9 cellular contexts compared by ENCODE assay signal in genomic region chr1:47434051-47434842, GRCh38. TPM values are rescaled to one million over a fixed set of nuclear protein-coding genes. Genes with fewer than 3 reads are reported as not detected.
DNase-seq lines count a peak whose midpoint lies in the region; ATAC-seq and TF ChIP-seq lines count a peak whose summit lies in the region.
"Had no signal": no experiment of that assay in that cellular context is flagged by ENCODE, and none has a peak within 500 bp of the region (broad histone marks: within the 10 kb centered on the region; RNA-seq: fewer than 3 reads in every experiment).

No MANE protein-coding gene starts in this region.

- H3K36me3 Mint-ChIP-seq in endothelial cell (ENCODE audit: low read depth, unreplicated experiment) = no peaks in the 10 kb centered on the region
- peaks cover 0 to 4% (median 0%) of the 10 kb centered on the region in 3 donors for H3K36me3 Mint-ChIP-seq in naive thymus-derived CD8-positive, alpha-beta T cell

- H3K4me3 ChIP-seq in AG09309 (ENCODE audit: control insufficient read depth, low read depth, low read length) = peak overlapping the region; percentile 10

- in situ Hi-C loops in ACHN (cut with HindIII; ENCODE audit: low pct_ligation_motif_present, low pct_unique_long_range_greater_than_20kb, low sequenced_read_pairs) = no loop called here

- ATAC-seq in naive thymus-derived CD8-positive, alpha-beta T cell = no peak
- no peak for ATAC-seq in GM21526 (IDR thresholded peaks at IDR 0.05; ENCODE audit: low FRiP score, unreplicated experiment)

- POLR2A ChIA-PET in naive thymus-derived CD8-positive, alpha-beta T cell (lab: Charles Lee) = no interaction called here

- no peaks in the 10 kb centered on the region for H3K9me3 Mint-ChIP-seq in endothelial cell (ENCODE audit: unreplicated experiment)
- no peaks in the 10 kb centered on the region for H3K9me3 Mint-ChIP-seq in naive thymus-derived CD8-positive, alpha-beta T cell

- TF ChIP-seq CTCF in AG09309 (IDR thresholded peaks at IDR 0.05; ENCODE audit: control insufficient read depth, insufficient read depth, low read depth, low read length, missing control alignments) = no peak
- no peak for TF ChIP-seq CTCF in endothelial cell (IDR thresholded peaks at IDR 0.05; ENCODE audit: unreplicated experiment)

- H3K27me3 Mint-ChIP-seq in endothelial cell (ENCODE audit: unreplicated experiment) = peaks cover 25% of the 10 kb centered on the region
- peaks cover 17 to 51% (median 31%) of the 10 kb centered on the region in 5 donors for H3K27me3 Mint-ChIP-seq in naive thymus-derived CD8-positive, alpha-beta T cell

- peak overlapping the region; percentile 31 for H3K27ac Mint-ChIP-seq in endothelial cell (ENCODE audit: unreplicated experiment)
- peak overlapping the region in 1 of 10 donors; percentile 22 for H3K27ac Mint-ChIP-seq in naive thymus-derived CD8-positive, alpha-beta T cell

- peak overlapping the region; percentile 84 for H3K4me3 Mint-ChIP-seq in endothelial cell (ENCODE audit: unreplicated experiment)
- peak overlapping the region; percentile 50 to 81 (median 70) for H3K4me3 Mint-ChIP-seq in naive thymus-derived CD8-positive, alpha-beta T cell

- DNase-seq in AG09309 (ENCODE audit: low read depth) (no peak), NCI-H82 (lab: John Stamatoyannopoulos, UW) (peak; percentile 82), endothelial cell (ENCODE audit: low spot score) (peak; percentile 56), D341Med (ENCODE audit: low spot score) (no peak), activated gamma-delta T cell (lab: John Stamatoyannopoulos, UW) (no peak), ACHN (no peak)
- DNase-seq in naive thymus-derived CD8-positive, alpha-beta T cell = no peak
- DNase-seq: stimulated activated CD8-positive, alpha-beta memory T cell treated with anti-CD3 and anti-CD28 coated beads, Interleukin-4, amount 100 ng/mL, for 48 hours had no signal

- H3K4me1 Mint-ChIP-seq in endothelial cell (ENCODE audit: unreplicated experiment) = peaks cover 40% of the 10 kb centered on the region
- H3K4me1 Mint-ChIP-seq in naive thymus-derived CD8-positive, alpha-beta T cell = peaks cover 26 to 48% (median 46%) of the 10 kb centered on the region in 4 donors

RNA-seq across cellular contexts. Expression of gene FOXD2, which starts 3.6 kb away (rescaled TPM):
- 0.15 TPM for total RNA-seq in endothelial cell (ENCODE audit: unreplicated experiment)
- under 1 TPM; 0.27 to 0.36 TPM for total RNA-seq in naive thymus-derived CD8-positive, alpha-beta T cell
- polyA plus RNA-seq in naive thymus-derived CD8-positive, alpha-beta T cell = under 1 TPM in 2 of 3 donors, not detected in 1; 0.05 to 0.32 TPM

RNA-seq across cellular contexts. Expression of gene FOXE3, which starts 18.2 kb away (rescaled TPM):
- total RNA-seq in endothelial cell (ENCODE audit: unreplicated experiment) = not detected
- not detected for total RNA-seq in naive thymus-derived CD8-positive, alpha-beta T cell
- polyA plus RNA-seq in naive thymus-derived CD8-positive, alpha-beta T cell = not detected

Comparison
In these comparisons a context has a peak if more than half of its experiments do, and no peak if none do; other contexts are left out.
1. DNase-seq: peak in NCI-H82 (single experiment) and endothelial cell (single experiment); none in AG09309 (single experiment), naive thymus-derived CD8-positive, alpha-beta T cell (0 of 10), D341Med (single experiment), activated gamma-delta T cell (single experiment) and ACHN (single experiment).